In genomic region chr5:42520203-42520602, GRCh38 we compare ENCODE assay signal across 23 cellular contexts.
"Had no signal": no experiment of that assay in that cellular context is flagged by ENCODE, and none has a peak within 500 bp of the region (broad histone marks: within the 10 kb centered on the region; RNA-seq: fewer than 3 reads in every experiment).

No MANE protein-coding gene starts in this region.

- DNase-seq: activated CD4-positive, alpha-beta memory T cell treated with anti-CD3 and anti-CD28 coated beads, Interleukin-2, amount 10 ng/mL, durations not matched to agents 7 days and 5 days; activated CD4-positive, alpha-beta T cell treated with anti-CD3 and anti-CD28 coated beads, Interleukin-2, amount 10 ng/mL, durations not matched to agents 7 days and 5 days; activated CD4-positive, CD25-positive, alpha-beta regulatory T cell; activated gamma-delta T cell; activated naive CD4-positive, alpha-beta T cell treated with anti-CD3 and anti-CD28 coated beads for 36 hours; activated T-cell treated with anti-CD3 and anti-CD28 coated beads for 4 hours; activated T-cell treated with anti-CD3 and anti-CD28 coated beads, Interleukin-2, amount 50 U/mL, for 48 hours; MM.1S; NCI-H1105; NCI-H1436; NCI-H1694 treated with DMSO at 0.1 percent for 48 hours; NCI-H2029 treated with DMSO at 0.1 percent for 48 hours; NCI-H345; NCI-H510A; NCI-H526 treated with DMSO at 0.1 percent for 48 hours; NCI-H82; SHP77; T-cell; T-helper 2 cell; T1000 had no signal

- ATAC-seq: activated T-helper 17 cell treated with anti-CD3 and anti-CD28 coated beads, Interleukin-2, amount 50 U/mL, for 72 hours; PC-3; T-cell had no signal

- H3K27ac ChIP-seq: KMS-11 had no signal

- H3K9ac ChIP-seq: KMS-11 had no signal
